Comparison of ENCODE assay signal across 15 cellular contexts in the genomic region with DNA sequence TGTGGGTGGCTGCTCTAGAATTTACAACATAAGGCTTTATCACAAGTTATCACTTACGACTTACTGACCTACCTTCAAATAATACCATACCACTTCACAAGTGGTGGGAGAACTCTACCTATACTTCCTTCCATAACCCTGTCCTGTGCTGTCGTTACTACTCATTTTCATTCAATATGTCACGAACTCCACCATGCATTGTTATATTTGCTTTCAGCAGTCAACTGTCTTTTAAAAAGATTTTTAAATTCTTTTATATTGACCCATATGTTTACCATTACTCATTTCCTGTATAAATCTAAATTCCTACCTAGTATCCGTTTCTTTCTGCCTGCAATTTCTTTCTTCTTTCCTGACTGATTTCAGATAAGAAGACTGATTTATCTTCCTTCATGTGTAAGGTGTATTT.
DNase-seq lines count a peak whose midpoint lies in the region; ATAC-seq and TF ChIP-seq lines count a peak whose summit lies in the region.
"Had no signal": no experiment of that assay in that cellular context is flagged by ENCODE, and none has a peak within 500 bp of the region (broad histone marks: within the 10 kb centered on the region; RNA-seq: fewer than 3 reads in every experiment).

No MANE protein-coding gene starts in this region.

- peak overlapping the region; percentile 84 for H3K27ac ChIP-seq in PC-3 (ENCODE audit: low read length)
- H3K27ac ChIP-seq: ascending aorta, foreskin keratinocyte, parathyroid adenoma, tibial artery had no signal

- H3K4me3 ChIP-seq in PC-3 (ENCODE audit: low read length) (no peak overlapping the region), HAP-1 (no peak overlapping the region)
- H3K4me3 ChIP-seq: ascending aorta, tibial artery had no signal

- peaks cover 71% of the 10 kb centered on the region for H3K4me1 Mint-ChIP-seq in activated T-cell treated with anti-CD3 and anti-CD28 coated beads, Interleukin-2, amount 50 U/mL, for 24 hours (ENCODE audit: low read depth)
- H3K4me1 Mint-ChIP-seq in stimulated activated memory B cell treated with anti-CD40 and anti-IgM and Interleukin-4, amounts not matched to agents 10 μg/mL and 1 μg/mL and 100 μg/mL, for 72 hours: peaks cover 21% of the 10 kb centered on the region

- in situ Hi-C loops in HAP-1 (cut with MboI; ENCODE audit: low sequenced_read_pairs): no loop called here

- no peaks in the 10 kb centered on the region for H3K9me3 Mint-ChIP-seq in activated T-cell treated with anti-CD3 and anti-CD28 coated beads, Interleukin-2, amount 50 U/mL, for 24 hours
- H3K9me3 Mint-ChIP-seq in stimulated activated memory B cell treated with anti-CD40 and anti-IgM and Interleukin-4, amounts not matched to agents 10 μg/mL and 1 μg/mL and 100 μg/mL, for 72 hours: no peaks in the 10 kb centered on the region

- H3F3A ChIP-seq in PC-3 (ENCODE audit: low read length, unreplicated experiment): no peaks in the 10 kb centered on the region

- ATAC-seq in PC-3: peak; percentile 77
- ATAC-seq in stimulated activated memory B cell treated with anti-CD40 and anti-IgM and Interleukin-4, amounts not matched to agents 10 μg/mL and 1 μg/mL and 100 μg/mL, for 72 hours: no peak
- ATAC-seq: foreskin keratinocyte, WTC11 had no signal

- H3K4me1 ChIP-seq in PC-3 (ENCODE audit: insufficient read depth, low read length): peaks cover 54% of the 10 kb centered on the region
- no peaks in the 10 kb centered on the region for H3K4me1 ChIP-seq in HAP-1
- H3K4me1 ChIP-seq: ascending aorta, parathyroid adenoma had no signal

- H3K9ac ChIP-seq in PC-3 (ENCODE audit: low read length): peak overlapping the region; percentile 45; the same call in 1 of the 2 replicates
- H3K9ac ChIP-seq: parathyroid adenoma had no signal

- no peak overlapping the region for H2AFZ ChIP-seq in PC-3 (ENCODE audit: low read length)
- H2AFZ ChIP-seq: parathyroid adenoma had no signal

- peaks cover 27% of the 10 kb centered on the region for H3K36me3 Mint-ChIP-seq in activated T-cell treated with anti-CD3 and anti-CD28 coated beads, Interleukin-2, amount 50 U/mL, for 24 hours (ENCODE audit: low read depth)
- peaks cover 15% of the 10 kb centered on the region for H3K36me3 Mint-ChIP-seq in stimulated activated memory B cell treated with anti-CD40 and anti-IgM and Interleukin-4, amounts not matched to agents 10 μg/mL and 1 μg/mL and 100 μg/mL, for 72 hours

- DNase-seq in activated T-cell treated with anti-CD3 and anti-CD28 coated beads, Interleukin-2, amount 50 U/mL, for 24 hours: no peak
- no peak for DNase-seq in activated T-cell treated with anti-CD3 and anti-CD28 coated beads, Interleukin-2, amount 50 U/mL, for 48 hours
- DNase-seq in PC-3: peak; percentile 74
- DNase-seq in dermis blood vessel endothelial cell: peak; percentile 19
- DNase-seq in HAP-1 (ENCODE audit: low spot score in 2 of 2): no peak
- DNase-seq in cerebellar nuclear complex (lab: John Stamatoyannopoulos, UW): no peak
- no peak for DNase-seq in NCI-H2227 (lab: John Stamatoyannopoulos, UW; ENCODE audit: unreplicated experiment)
- DNase-seq: KG1, NCI-H2081 treated with DMSO at 0.1 percent for 48 hours, tibial artery had no signal

- TF ChIP-seq CTCF in PC-3 (conservative IDR thresholded peaks at IDR 0.05; ENCODE audit: low read depth, low read length): no peak

- H3K27me3 ChIP-seq in PC-3 (ENCODE audit: low read length) (no peaks in the 10 kb centered on the region), HAP-1 (ENCODE audit: low read depth) (no peaks in the 10 kb centered on the region)
- H3K27me3 ChIP-seq: ascending aorta, foreskin keratinocyte, tibial artery had no signal

- no peaks in the 10 kb centered on the region for H3K9me3 ChIP-seq in PC-3 (ENCODE audit: low read length)
- H3K9me3 ChIP-seq in HAP-1: no peaks in the 10 kb centered on the region
- H3K9me3 ChIP-seq: ascending aorta, tibial artery had no signal

- peaks cover 5% of the 10 kb centered on the region; the same call in 1 of the 2 replicates for H3K79me2 ChIP-seq in PC-3 (ENCODE audit: low read length)
- H3K79me2 ChIP-seq: parathyroid adenoma had no signal

- H3K27me3 Mint-ChIP-seq in activated T-cell treated with anti-CD3 and anti-CD28 coated beads, Interleukin-2, amount 50 U/mL, for 24 hours: no peaks in the 10 kb centered on the region
- H3K27me3 Mint-ChIP-seq in stimulated activated memory B cell treated with anti-CD40 and anti-IgM and Interleukin-4, amounts not matched to agents 10 μg/mL and 1 μg/mL and 100 μg/mL, for 72 hours: no peaks in the 10 kb centered on the region

- POLR2A ChIA-PET in PC-3 (lab: Charles Lee; ENCODE audit: unreplicated experiment): no interaction called here

- H3K4me3 Mint-ChIP-seq in activated T-cell treated with anti-CD3 and anti-CD28 coated beads, Interleukin-2, amount 50 U/mL, for 24 hours: no peak overlapping the region
- no peak overlapping the region for H3K4me3 Mint-ChIP-seq in stimulated activated memory B cell treated with anti-CD40 and anti-IgM and Interleukin-4, amounts not matched to agents 10 μg/mL and 1 μg/mL and 100 μg/mL, for 72 hours
- H3K4me3 Mint-ChIP-seq: WTC11 had no signal

- peak overlapping the region; percentile 60 for H3K4me2 ChIP-seq in PC-3 (ENCODE audit: low read length)

- H4K20me1 ChIP-seq in PC-3 (ENCODE audit: low read length): no peaks in the 10 kb centered on the region

- intact Hi-C loops in PC-3 (cut with micrococcal nuclease): loop anchor here (10.0 kb wide), 1 partner anchor 179 kb away; no protein-coding TSS in a partner anchor

- CTCF ChIA-PET in PC-3 (lab: Charles Lee): interaction anchor here (0.6 kb wide), 1 partner anchor 90 kb away, joined by 3 read pairs; no protein-coding TSS in a partner anchor

- BruUV-seq in PC-3 (replicated peaks; lab: Mats Ljungman, UMichigan): no TSS peak

- peak overlapping the region; percentile 5 for H3K27ac Mint-ChIP-seq in activated T-cell treated with anti-CD3 and anti-CD28 coated beads, Interleukin-2, amount 50 U/mL, for 24 hours
- H3K27ac Mint-ChIP-seq in stimulated activated memory B cell treated with anti-CD40 and anti-IgM and Interleukin-4, amounts not matched to agents 10 μg/mL and 1 μg/mL and 100 μg/mL, for 72 hours: peak overlapping the region; percentile 8
- H3K27ac Mint-ChIP-seq: WTC11 had no signal

- H3K36me3 ChIP-seq in PC-3 (ENCODE audit: low read depth, low read length) (no peaks in the 10 kb centered on the region), HAP-1 (replicated peaks) (no peaks in the 10 kb centered on the region)
- H3K36me3 ChIP-seq: ascending aorta, tibial artery had no signal

- H3K9me2 ChIP-seq in PC-3 (replicated peaks; ENCODE audit: low read length): no peaks in the 10 kb centered on the region

Comparison
In these comparisons a context has a peak if more than half of its experiments do, and no peak if none do; other contexts are left out.
1. DNase-seq: peak in PC-3 (single experiment) and dermis blood vessel endothelial cell (single experiment); none in activated T-cell treated with anti-CD3 and anti-CD28 coated beads, Interleukin-2, amount 50 U/mL, for 24 hours (single experiment), activated T-cell treated with anti-CD3 and anti-CD28 coated beads, Interleukin-2, amount 50 U/mL, for 48 hours (0 of 2), HAP-1 (0 of 2), cerebellar nuclear complex (0 of 2) and NCI-H2227 (single experiment).